In genomic region chr3:53513556-53514190, GRCh38 we compare ENCODE assay signal across 1 cellular context.
TF ChIP-seq lines count a peak whose summit lies in the region.

No MANE protein-coding gene starts in this region.

TF ChIP-seq in Ishikawa, 13 proteins besides CTCF, POLR2A, EP300 and RAD21 (continued from another document):
- TF ChIP-seq MAX (IDR thresholded peaks at IDR 0.05): no peak
- TF ChIP-seq YY1 (IDR thresholded peaks at IDR 0.05; ENCODE audit: low read depth): no peak
TF ChIP-seq in Ishikawa: peak in this region for 0.
